In the genomic region with DNA sequence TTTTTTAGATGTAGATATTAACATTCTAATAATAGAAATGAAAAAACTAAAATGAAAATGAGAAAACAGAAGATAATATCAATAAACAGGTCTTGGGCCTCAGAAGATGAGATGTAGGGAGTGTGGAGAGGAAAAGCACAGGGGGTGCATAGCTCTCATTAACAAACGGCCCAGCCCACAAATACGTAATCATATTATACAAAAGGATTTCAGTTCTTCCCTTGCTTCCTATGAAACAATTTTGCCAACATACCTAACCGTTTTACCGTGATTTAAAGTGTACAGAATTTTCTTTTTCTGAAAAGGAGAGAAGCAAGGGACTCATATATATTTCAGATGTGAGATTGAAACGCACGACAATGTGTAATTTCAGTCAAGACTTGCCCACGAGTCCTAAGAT, we compare ENCODE assay signal across 8 cellular contexts.
DNase-seq lines count a peak whose midpoint lies in the region; ATAC-seq and TF ChIP-seq lines count a peak whose summit lies in the region.

No MANE protein-coding gene starts in this region.

- DNase-seq in AG10803 (ENCODE audit: low read depth) (no peak), RKO (ENCODE audit: low spot score) (peak; percentile 50), foreskin keratinocyte (peak in 1 of 2 donors; percentile 28), substantia nigra (lab: John Stamatoyannopoulos, UW) (no peak), activated T-cell treated with anti-CD3 and anti-CD28 coated beads for 4 hours (no peak), HPDE6-E6E7 (ENCODE audit: extremely low spot score) (no peak), SKM-1 (lab: John Stamatoyannopoulos, UW; ENCODE audit: unreplicated experiment) (no peak)

- peak overlapping the region; percentile 65 for H3K4me3 ChIP-seq in AG10803 (ENCODE audit: low read length)

- peak overlapping the region; percentile 98 for H3K27ac ChIP-seq in foreskin keratinocyte
- peak overlapping the region; percentile 60 for H3K27ac ChIP-seq in substantia nigra (ENCODE audit: low read depth, low read length, poor library complexity, severe bottlenecking)

- TF ChIP-seq CTCF in AG10803 (conservative IDR thresholded peaks at IDR 0.05; ENCODE audit: low read length) (no peak), foreskin keratinocyte (conservative IDR thresholded peaks at IDR 0.05) (no peak)

- ATAC-seq in GM21367 (IDR thresholded peaks at IDR 0.05; ENCODE audit: unreplicated experiment) (peak; percentile 7), foreskin keratinocyte (no peak)

- peaks cover 14% of the 10 kb centered on the region for H3K4me1 ChIP-seq in foreskin keratinocyte

- H3K27me3 ChIP-seq in foreskin keratinocyte, result no peaks in the 10 kb centered on the region
